Comparison of ENCODE assay signal across 31 cellular contexts in the genomic region with DNA sequence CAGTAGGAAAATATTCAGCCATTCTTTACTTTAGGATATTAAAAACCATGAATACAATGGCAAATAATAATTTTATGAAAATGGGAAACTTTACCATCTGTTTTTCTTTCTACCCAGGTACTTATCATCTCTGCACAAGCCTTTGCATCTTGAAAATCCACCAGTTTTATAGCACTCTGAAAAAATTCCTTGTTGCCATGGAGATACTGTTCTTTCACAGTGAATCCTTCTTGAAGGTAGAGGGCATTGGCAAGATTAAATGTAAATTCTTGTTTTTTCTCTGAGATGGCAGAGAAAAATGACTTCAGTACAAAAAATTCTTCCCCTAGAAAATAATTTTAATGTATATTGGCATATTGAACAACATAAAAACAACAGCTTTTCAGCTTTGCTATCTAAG. TPM values are rescaled to one million over a fixed set of nuclear protein-coding genes. Genes with fewer than 3 reads are reported as not detected.
"Had no signal": no experiment of that assay in that cellular context is flagged by ENCODE, and none has a peak within 500 bp of the region (broad histone marks: within the 10 kb centered on the region; RNA-seq: fewer than 3 reads in every experiment).

No MANE protein-coding gene starts in this region.

- H3K36me3 ChIP-seq: ascending aorta, breast epithelium, cardiac muscle cell, colonic mucosa, esophagus muscularis mucosa, gastrocnemius medialis, heart left ventricle had no signal

- ATAC-seq: activated CD4-positive, alpha-beta T cell treated with anti-CD3 and anti-CD28 coated beads for 36 hours; activated naive CD4-positive, alpha-beta T cell treated with anti-CD3 and anti-CD28 coated beads, Interleukin-2, amount 50 U/mL, for 72 hours; activated T-cell treated with anti-CD3 and anti-CD28 coated beads, Interleukin-2, amount 50 U/mL, for 72 hours; foreskin keratinocyte; gastrocnemius medialis; heart left ventricle had no signal

- H3K4me1 ChIP-seq: ascending aorta, breast epithelium, colonic mucosa, esophagus muscularis mucosa, foreskin keratinocyte, gastrocnemius medialis, heart left ventricle had no signal

- H3K4me1 Mint-ChIP-seq: activated CD4-positive, alpha-beta memory T cell treated with anti-CD3 and anti-CD28 coated beads, Interleukin-2, amount 10 ng/mL, durations not matched to agents 7 days and 5 days; activated CD4-positive, alpha-beta T cell treated with anti-CD3 and anti-CD28 coated beads for 36 hours; activated CD4-positive, alpha-beta T cell treated with anti-CD3 and anti-CD28 coated beads, Interleukin-2, amount 10 ng/mL, durations not matched to agents 24 days and 14 days; activated naive CD4-positive, alpha-beta T cell treated with anti-CD3 and anti-CD28 coated beads, Interleukin-2, amount 10 ng/mL, durations not matched to agents 7 days and 5 days; activated naive CD8-positive, alpha-beta T cell treated with anti-CD3 and anti-CD28 coated beads, Interleukin-2, amount 10 ng/mL, durations not matched to agents 7 days and 5 days had no signal

- H3K27ac ChIP-seq: ascending aorta, breast epithelium, cardiac muscle cell, colonic mucosa, esophagus muscularis mucosa, foreskin keratinocyte, gastrocnemius medialis, heart left ventricle had no signal

- H3K9me3 ChIP-seq: ascending aorta, breast epithelium, colonic mucosa, esophagus muscularis mucosa, gastrocnemius medialis, heart left ventricle had no signal

- H3K4me3 ChIP-seq: ascending aorta, breast epithelium, cardiac muscle cell, colonic mucosa, esophagus muscularis mucosa, gastrocnemius medialis, heart left ventricle had no signal

- H3K9me3 Mint-ChIP-seq: activated CD4-positive, alpha-beta memory T cell treated with anti-CD3 and anti-CD28 coated beads, Interleukin-2, amount 10 ng/mL, durations not matched to agents 7 days and 5 days; activated CD4-positive, alpha-beta T cell treated with anti-CD3 and anti-CD28 coated beads, Interleukin-2, amount 10 ng/mL, durations not matched to agents 24 days and 14 days; activated naive CD4-positive, alpha-beta T cell treated with anti-CD3 and anti-CD28 coated beads, Interleukin-2, amount 10 ng/mL, durations not matched to agents 7 days and 5 days; activated naive CD4-positive, alpha-beta T cell treated with anti-CD3 and anti-CD28 coated beads, Interleukin-2, amount 50 U/mL, for 72 hours; activated naive CD8-positive, alpha-beta T cell treated with anti-CD3 and anti-CD28 coated beads, Interleukin-2, amount 10 ng/mL, durations not matched to agents 7 days and 5 days; activated T-cell treated with anti-CD3 and anti-CD28 coated beads, Interleukin-2, amount 50 U/mL, for 24 hours; activated T-cell treated with anti-CD3 and anti-CD28 coated beads, Interleukin-2, amount 50 U/mL, for 72 hours; brain had no signal

- H3K4me3 Mint-ChIP-seq: activated CD4-positive, alpha-beta memory T cell treated with anti-CD3 and anti-CD28 coated beads, Interleukin-2, amount 10 ng/mL, durations not matched to agents 7 days and 5 days; activated CD4-positive, alpha-beta T cell treated with anti-CD3 and anti-CD28 coated beads for 36 hours; activated CD4-positive, alpha-beta T cell treated with anti-CD3 and anti-CD28 coated beads, Interleukin-2, amount 10 ng/mL, durations not matched to agents 24 days and 14 days; activated naive CD4-positive, alpha-beta T cell treated with anti-CD3 and anti-CD28 coated beads, Interleukin-2, amount 10 ng/mL, durations not matched to agents 7 days and 5 days; activated naive CD8-positive, alpha-beta T cell treated with anti-CD3 and anti-CD28 coated beads, Interleukin-2, amount 10 ng/mL, durations not matched to agents 7 days and 5 days; activated T-cell treated with anti-CD3 and anti-CD28 coated beads, Interleukin-2, amount 50 U/mL, for 24 hours; activated T-cell treated with anti-CD3 and anti-CD28 coated beads, Interleukin-2, amount 50 U/mL, for 72 hours had no signal

- DNase-seq: activated CD4-positive, alpha-beta memory T cell treated with anti-CD3 and anti-CD28 coated beads, Interleukin-2, amount 10 ng/mL, durations not matched to agents 7 days and 5 days; activated CD4-positive, alpha-beta T cell treated with anti-CD3 and anti-CD28 coated beads for 36 hours; activated CD4-positive, alpha-beta T cell treated with anti-CD3 and anti-CD28 coated beads, Interleukin-2, amount 10 ng/mL, durations not matched to agents 24 days and 14 days; activated CD4-positive, CD25-positive, alpha-beta regulatory T cell; activated CD4-positive, CD25-positive, alpha-beta regulatory T cell treated with anti-CD3 and anti-CD28 coated beads, Interleukin-2, amount 50 U/mL, for 72 hours; activated CD8-positive, alpha-beta memory T cell treated with anti-CD3 and anti-CD28 coated beads, Interleukin-2, amount 50 U/mL, for 48 hours; activated gamma-delta T cell; activated naive CD4-positive, alpha-beta T cell; activated naive CD4-positive, alpha-beta T cell treated with anti-CD3 and anti-CD28 coated beads, Interleukin-2, amount 10 ng/mL, durations not matched to agents 7 days and 5 days; activated naive CD8-positive, alpha-beta T cell treated with anti-CD3 and anti-CD28 coated beads, Interleukin-2, amount 10 ng/mL, durations not matched to agents 7 days and 5 days; activated T-cell treated with anti-CD3 and anti-CD28 coated beads for 4 hours; activated T-cell treated with anti-CD3 and anti-CD28 coated beads, Interleukin-2, amount 50 U/mL, for 24 hours; activated T-cell treated with anti-CD3 and anti-CD28 coated beads, Interleukin-2, amount 50 U/mL, for 72 hours; central memory CD4-positive, alpha-beta T cell; cerebellar nuclear complex; colonic mucosa; effector memory CD4-positive, alpha-beta T cell; erythroblast; foreskin keratinocyte; gastrocnemius medialis; glutamatergic neuron; heart left ventricle; T-helper 2 cell had no signal

- H3K27me3 Mint-ChIP-seq: activated CD4-positive, alpha-beta memory T cell treated with anti-CD3 and anti-CD28 coated beads, Interleukin-2, amount 10 ng/mL, durations not matched to agents 7 days and 5 days; activated CD4-positive, alpha-beta T cell treated with anti-CD3 and anti-CD28 coated beads for 36 hours; activated naive CD4-positive, alpha-beta T cell treated with anti-CD3 and anti-CD28 coated beads, Interleukin-2, amount 10 ng/mL, durations not matched to agents 7 days and 5 days; activated naive CD8-positive, alpha-beta T cell treated with anti-CD3 and anti-CD28 coated beads, Interleukin-2, amount 10 ng/mL, durations not matched to agents 7 days and 5 days; brain had no signal

- H3K27ac Mint-ChIP-seq: activated CD4-positive, alpha-beta memory T cell treated with anti-CD3 and anti-CD28 coated beads, Interleukin-2, amount 10 ng/mL, durations not matched to agents 7 days and 5 days; activated CD4-positive, alpha-beta T cell treated with anti-CD3 and anti-CD28 coated beads for 36 hours; activated CD4-positive, alpha-beta T cell treated with anti-CD3 and anti-CD28 coated beads, Interleukin-2, amount 10 ng/mL, durations not matched to agents 24 days and 14 days; activated naive CD4-positive, alpha-beta T cell treated with anti-CD3 and anti-CD28 coated beads, Interleukin-2, amount 10 ng/mL, durations not matched to agents 7 days and 5 days; activated naive CD4-positive, alpha-beta T cell treated with anti-CD3 and anti-CD28 coated beads, Interleukin-2, amount 50 U/mL, for 72 hours; activated naive CD8-positive, alpha-beta T cell treated with anti-CD3 and anti-CD28 coated beads, Interleukin-2, amount 10 ng/mL, durations not matched to agents 7 days and 5 days; activated T-cell treated with anti-CD3 and anti-CD28 coated beads, Interleukin-2, amount 50 U/mL, for 24 hours; activated T-cell treated with anti-CD3 and anti-CD28 coated beads, Interleukin-2, amount 50 U/mL, for 72 hours had no signal

- H3K27me3 ChIP-seq: ascending aorta, breast epithelium, cardiac muscle cell, colonic mucosa, esophagus muscularis mucosa, foreskin keratinocyte, gastrocnemius medialis, heart left ventricle had no signal

- H3K36me3 Mint-ChIP-seq: activated naive CD4-positive, alpha-beta T cell treated with anti-CD3 and anti-CD28 coated beads, Interleukin-2, amount 10 ng/mL, durations not matched to agents 7 days and 5 days; activated naive CD4-positive, alpha-beta T cell treated with anti-CD3 and anti-CD28 coated beads, Interleukin-2, amount 50 U/mL, for 72 hours; activated naive CD8-positive, alpha-beta T cell treated with anti-CD3 and anti-CD28 coated beads, Interleukin-2, amount 10 ng/mL, durations not matched to agents 7 days and 5 days; brain had no signal

RNA-seq across cellular contexts. Expression of a gene that starts 6.9 kb away (rescaled TPM):
- total RNA-seq: activated CD4-positive, alpha-beta memory T cell treated with anti-CD3 and anti-CD28 coated beads, Interleukin-2, amount 10 ng/mL, durations not matched to agents 7 days and 5 days; activated CD4-positive, alpha-beta T cell treated with anti-CD3 and anti-CD28 coated beads for 36 hours; activated CD4-positive, alpha-beta T cell treated with anti-CD3 and anti-CD28 coated beads, Interleukin-2, amount 10 ng/mL, durations not matched to agents 24 days and 14 days; activated naive CD4-positive, alpha-beta T cell treated with anti-CD3 and anti-CD28 coated beads, Interleukin-2, amount 50 U/mL, for 72 hours; activated naive CD8-positive, alpha-beta T cell treated with anti-CD3 and anti-CD28 coated beads, Interleukin-2, amount 10 ng/mL, durations not matched to agents 7 days and 5 days; activated T-cell treated with anti-CD3 and anti-CD28 coated beads, Interleukin-2, amount 50 U/mL, for 72 hours; ascending aorta; dermis microvascular lymphatic vessel endothelial cell; foreskin keratinocyte; gastrocnemius medialis; T-helper 1 cell treated with Interleukin-12 subunit alpha and Interleukin-12 subunit beta and Interleukin-4 antibody, amounts not matched to agents 30 ng/mL and 1 ng/mL, for 36 hours had no signal
- polyA plus RNA-seq: cardiac muscle cell, foreskin keratinocyte had no signal
